In genomic region chrX:132718411-132718810, GRCh38 we compare ENCODE assay signal across 16 cellular contexts.
DNase-seq lines count a peak whose midpoint lies in the region; ATAC-seq and TF ChIP-seq lines count a peak whose summit lies in the region.
"Had no signal": no experiment of that assay in that cellular context is flagged by ENCODE, and none has a peak within 500 bp of the region (broad histone marks: within the 10 kb centered on the region; RNA-seq: fewer than 3 reads in every experiment).

No MANE protein-coding gene starts in this region.

- no peaks in the 10 kb centered on the region for H3K27me3 ChIP-seq in upper lobe of right lung

- H3K27ac ChIP-seq in upper lobe of right lung: no peak overlapping the region
- H3K27ac ChIP-seq: BLaER1 had no signal

- intact Hi-C loops in upper lobe of right lung (cut with DNase I): no loop called here

- H3K9me3 ChIP-seq in upper lobe of right lung: no peaks in the 10 kb centered on the region
- H3K9me3 ChIP-seq: Caco-2 had no signal

- H3K36me3 ChIP-seq in upper lobe of right lung: no peaks in the 10 kb centered on the region
- H3K36me3 ChIP-seq: BLaER1 had no signal

- H3K4me1 ChIP-seq in upper lobe of right lung: no peaks in the 10 kb centered on the region
- H3K4me1 ChIP-seq: BLaER1, Caco-2 had no signal

- DNase-seq in NCI-H1105 treated with DMSO at 0.1 percent for 48 hours (lab: John Stamatoyannopoulos, UW): peak; percentile 12
- DNase-seq in NCI-H1105 (lab: John Stamatoyannopoulos, UW): no peak
- peak; percentile 23 for DNase-seq in NCI-H2029 treated with DMSO at 0.1 percent for 48 hours (lab: John Stamatoyannopoulos, UW)
- DNase-seq in NCI-H510A treated with DMSO at 0.1 percent for 48 hours (lab: John Stamatoyannopoulos, UW): peak; percentile 74
- DNase-seq in upper lobe of right lung: no peak
- no peak for DNase-seq in activated T-cell treated with anti-CD3 and anti-CD28 coated beads, Interleukin-2, amount 50 U/mL, for 1 hour
- DNase-seq: 8988T; AML-193; Caco-2; CD8-positive, alpha-beta memory T cell; GF-D8; H7 had no signal

- no peak overlapping the region for H3K4me3 ChIP-seq in upper lobe of right lung
- H3K4me3 ChIP-seq: BLaER1, GM23338 had no signal

- TF ChIP-seq CTCF in upper lobe of right lung (IDR thresholded peaks at IDR 0.05): no peak

- ATAC-seq in upper lobe of right lung: peak; percentile 84
- no peak for ATAC-seq in HG02870 (IDR thresholded peaks at IDR 0.05; ENCODE audit: unreplicated experiment)
- ATAC-seq in HG02973 (IDR thresholded peaks at IDR 0.05; ENCODE audit: unreplicated experiment): no peak
- ATAC-seq: GM23338 had no signal

Comparison
In these comparisons a context has a peak if more than half of its experiments do, and no peak if none do; other contexts are left out.
1. DNase-seq: peak in NCI-H1105 treated with DMSO at 0.1 percent for 48 hours (single experiment), NCI-H2029 treated with DMSO at 0.1 percent for 48 hours (single experiment) and NCI-H510A treated with DMSO at 0.1 percent for 48 hours (single experiment); none in NCI-H1105 (single experiment), upper lobe of right lung (single experiment) and activated T-cell treated with anti-CD3 and anti-CD28 coated beads, Interleukin-2, amount 50 U/mL, for 1 hour (single experiment).